ENCODE assay signal across 8 cellular contexts in the genomic region with DNA sequence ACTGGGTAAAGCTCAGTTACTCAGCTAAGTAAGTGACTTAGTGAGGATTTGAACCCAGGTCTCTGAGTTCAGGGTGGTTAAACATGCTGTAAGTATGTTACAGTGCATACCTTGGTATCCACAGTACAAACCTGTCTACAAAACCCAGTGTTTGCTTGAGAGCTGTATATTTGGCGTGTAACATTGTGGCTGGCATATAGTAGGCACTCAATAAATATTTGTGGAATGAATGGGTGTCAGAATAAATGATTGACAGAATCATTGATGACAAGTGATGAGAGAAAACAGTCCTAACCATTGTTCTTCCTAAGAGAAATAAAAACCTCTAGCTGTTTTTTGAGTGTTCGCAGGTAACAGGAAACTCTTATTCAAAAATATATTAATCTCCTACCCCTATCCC.
DNase-seq lines count a peak whose midpoint lies in the region; ATAC-seq and TF ChIP-seq lines count a peak whose summit lies in the region.

No MANE protein-coding gene starts in this region.

- no peak for DNase-seq in activated naive CD4-positive, alpha-beta T cell treated with anti-CD3 and anti-CD28 coated beads for 36 hours
- no peak for DNase-seq in activated naive CD4-positive, alpha-beta T cell treated with anti-CD3 and anti-CD28 coated beads, Interleukin-2, amount 50 U/mL, for 16 hours
- DNase-seq in activated CD8-positive, alpha-beta T cell treated with anti-CD3 and anti-CD28 coated beads for 36 hours, result no peak
- no peak for DNase-seq in right lobe of liver
- DNase-seq in thyroid gland, result no peak
- DNase-seq in NCI-H1694 treated with DMSO at 0.1 percent for 48 hours (lab: John Stamatoyannopoulos, UW), result no peak
- DNase-seq in stimulated activated CD4-positive, alpha-beta T cell treated with anti-CD3 and anti-CD28 coated beads, Interleukin-4, amount 100 ng/mL, for 4 hours, result no peak

- H3K4me3 Mint-ChIP-seq in activated naive CD4-positive, alpha-beta T cell treated with anti-CD3 and anti-CD28 coated beads for 36 hours, result peak overlapping the region; percentile 91
- H3K4me3 Mint-ChIP-seq in activated CD8-positive, alpha-beta T cell treated with anti-CD3 and anti-CD28 coated beads for 36 hours, result peak overlapping the region; percentile 83

- H3K36me3 Mint-ChIP-seq in activated naive CD4-positive, alpha-beta T cell treated with anti-CD3 and anti-CD28 coated beads for 36 hours (ENCODE audit: low read depth), result peaks cover 5% of the 10 kb centered on the region
- H3K36me3 Mint-ChIP-seq in activated CD8-positive, alpha-beta T cell treated with anti-CD3 and anti-CD28 coated beads for 36 hours (ENCODE audit: low read depth), result peaks cover 9% of the 10 kb centered on the region

- H3K27ac Mint-ChIP-seq in activated naive CD4-positive, alpha-beta T cell treated with anti-CD3 and anti-CD28 coated beads for 36 hours, result peak overlapping the region; percentile 99
- peak overlapping the region; percentile 97 for H3K27ac Mint-ChIP-seq in activated CD8-positive, alpha-beta T cell treated with anti-CD3 and anti-CD28 coated beads for 36 hours

- no peak for ATAC-seq in activated CD8-positive, alpha-beta T cell treated with anti-CD3 and anti-CD28 coated beads for 36 hours
- no peak for ATAC-seq in right lobe of liver
- no peak for ATAC-seq in HG02840 (IDR thresholded peaks at IDR 0.05; ENCODE audit: low FRiP score, unreplicated experiment)

- intact Hi-C loops in activated naive CD4-positive, alpha-beta T cell treated with anti-CD3 and anti-CD28 coated beads for 36 hours (cut with micrococcal nuclease), result loop anchor here (2.0 to 10.0 kb wide), 5 partner anchors 70 to 1157 kb away; a partner anchor contains a TSS
- intact Hi-C loops in activated CD8-positive, alpha-beta T cell treated with anti-CD3 and anti-CD28 coated beads for 36 hours (cut with micrococcal nuclease), result loop anchor here (10.0 kb wide), 3 partner anchors 87 to 563 kb away; no protein-coding TSS in a partner anchor
- intact Hi-C loops in right lobe of liver (cut with DNase I), result loop anchor here in 1 of 2 donors (10.0 kb wide), 1 partner anchor 163 kb away; no protein-coding TSS in a partner anchor
- intact Hi-C loops in thyroid gland (cut with DNase I), result loop anchor here (10.0 kb wide), 2 partner anchors 87 to 443 kb away; no protein-coding TSS in a partner anchor

- no peaks in the 10 kb centered on the region for H3K27me3 Mint-ChIP-seq in activated naive CD4-positive, alpha-beta T cell treated with anti-CD3 and anti-CD28 coated beads for 36 hours (ENCODE audit: low read depth)
- H3K27me3 Mint-ChIP-seq in activated CD8-positive, alpha-beta T cell treated with anti-CD3 and anti-CD28 coated beads for 36 hours, result no peaks in the 10 kb centered on the region

- H3K9me3 Mint-ChIP-seq in activated naive CD4-positive, alpha-beta T cell treated with anti-CD3 and anti-CD28 coated beads for 36 hours, result peaks cover 3% of the 10 kb centered on the region
- peaks cover 3% of the 10 kb centered on the region for H3K9me3 Mint-ChIP-seq in activated CD8-positive, alpha-beta T cell treated with anti-CD3 and anti-CD28 coated beads for 36 hours

- TF ChIP-seq POLR2A in right lobe of liver (IDR thresholded peaks at IDR 0.05), result no peak
- no peak for TF ChIP-seq POLR2A in thyroid gland (IDR thresholded peaks at IDR 0.05)

- POLR2A ChIA-PET in activated CD8-positive, alpha-beta T cell treated with anti-CD3 and anti-CD28 coated beads for 36 hours (lab: Charles Lee), result interaction anchor here (0.9 to 4.2 kb wide), 7 partner anchors 10 to 322 kb away, joined by 3 to 32 read pairs (median 4); a partner anchor contains a TSS

- 54% methylated on average over 2 of the region's 2 CpGs for WGBS in right lobe of liver (ENCODE audit: insufficient coverage, low coverage, low lambda C conversion rate, missing lambda C conversion rate)
- WGBS in thyroid gland, 2 donors, result 97 to 98% methylated on average over 2 of the region's 2 CpGs

- H3K27me3 ChIP-seq in right lobe of liver (no peaks in the 10 kb centered on the region), thyroid gland (no peaks in the 10 kb centered on the region)

- H3K4me3 ChIP-seq in right lobe of liver (peak overlapping the region in 2 of 3 donors; percentile 58 to 59), thyroid gland (replicated peaks in 1 of 3) (no peak overlapping the region)

- H3K4me1 ChIP-seq in right lobe of liver (peaks cover 0 to 20% (median 10%) of the 10 kb centered on the region in 4 donors), thyroid gland (peaks cover 8 to 15% of the 10 kb centered on the region in 2 donors)

- CTCF ChIA-PET in activated naive CD4-positive, alpha-beta T cell treated with anti-CD3 and anti-CD28 coated beads for 36 hours (lab: Charles Lee), result interaction anchor here (0.6 to 1.2 kb wide), 2 partner anchors 61 to 1132 kb away, joined by 3 read pairs; no protein-coding TSS in a partner anchor
- CTCF ChIA-PET in activated CD8-positive, alpha-beta T cell treated with anti-CD3 and anti-CD28 coated beads for 36 hours (lab: Charles Lee), result no interaction called here

- H3K27ac ChIP-seq in right lobe of liver, result peak overlapping the region in 2 of 3 donors; percentile 81 to 91
- peak overlapping the region; percentile 88 to 95 (median 95) for H3K27ac ChIP-seq in thyroid gland

- H3K36me3 ChIP-seq in right lobe of liver, result no peaks in the 10 kb centered on the region
- H3K36me3 ChIP-seq in thyroid gland, result no peaks in the 10 kb centered on the region

- peaks cover 19% of the 10 kb centered on the region for H3K4me1 Mint-ChIP-seq in activated naive CD4-positive, alpha-beta T cell treated with anti-CD3 and anti-CD28 coated beads for 36 hours (ENCODE audit: low read depth)
- H3K4me1 Mint-ChIP-seq in activated CD8-positive, alpha-beta T cell treated with anti-CD3 and anti-CD28 coated beads for 36 hours (ENCODE audit: low read depth), result peaks cover 19% of the 10 kb centered on the region

- no peak for TF ChIP-seq CTCF in activated CD8-positive, alpha-beta T cell treated with anti-CD3 and anti-CD28 coated beads for 36 hours (IDR thresholded peaks at IDR 0.05)
- TF ChIP-seq CTCF in right lobe of liver (IDR thresholded peaks at IDR 0.05) (no peak), thyroid gland (IDR thresholded peaks at IDR 0.05) (no peak)

- H3K9me3 ChIP-seq in right lobe of liver (no peaks in the 10 kb centered on the region), thyroid gland (no peaks in the 10 kb centered on the region)

Comparison
In these comparisons a context has a peak if more than half of its experiments do, and no peak if none do; other contexts are left out.
1. H3K4me3 ChIP-seq: peak in right lobe of liver (2 of 3); none in thyroid gland (0 of 3).